Comparison of ENCODE assay signal across 8 cellular contexts in the genomic region with DNA sequence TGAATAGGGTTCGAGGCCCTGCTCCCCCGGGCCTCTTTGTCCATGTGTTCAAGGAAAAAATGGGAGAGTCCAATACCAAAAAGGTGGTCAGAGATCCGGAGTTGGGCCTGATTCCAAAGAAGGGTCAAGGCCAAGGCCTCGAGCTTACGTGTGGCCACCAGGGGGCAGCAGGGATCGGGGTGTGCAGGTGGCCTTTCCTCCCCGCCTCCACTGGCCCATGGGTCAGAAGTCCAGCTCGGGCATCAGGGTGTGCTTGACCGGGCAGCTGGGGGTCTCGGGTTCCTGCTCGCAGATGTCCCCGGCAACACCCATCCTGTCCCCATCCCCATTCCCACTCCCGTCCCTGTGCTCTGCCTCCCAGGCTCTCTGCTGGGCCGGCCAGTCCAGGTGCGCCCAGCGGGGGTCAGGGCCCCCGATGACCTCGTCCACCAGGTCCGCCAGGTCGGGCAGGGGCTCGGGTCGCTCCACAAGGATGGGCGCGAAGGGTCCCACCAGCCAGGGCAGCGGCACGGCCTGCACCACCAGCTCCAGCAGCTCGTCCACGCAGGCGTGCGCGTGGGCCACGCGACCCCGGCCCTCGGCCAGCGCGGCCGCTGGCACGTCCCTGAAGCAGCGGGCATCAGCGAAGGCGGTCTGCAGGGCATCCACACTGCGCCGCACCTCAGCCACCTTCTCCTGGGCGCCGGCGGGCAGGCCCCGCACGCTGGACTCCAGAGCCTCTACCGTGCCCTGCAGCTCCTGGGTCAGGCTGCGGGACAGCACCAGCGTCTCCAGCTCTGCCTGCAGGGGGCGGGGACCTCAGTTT. TPM values are rescaled to one million over a fixed set of nuclear protein-coding genes. Genes with fewer than 3 reads are reported as not detected.
DNase-seq lines count a peak whose midpoint lies in the region; ATAC-seq lines count a peak whose summit lies in the region.
"Had no signal": no experiment of that assay in that cellular context is flagged by ENCODE, and none has a peak within 500 bp of the region (broad histone marks: within the 10 kb centered on the region; RNA-seq: fewer than 3 reads in every experiment).

No MANE protein-coding gene starts in this region.

- H3K27me3 Mint-ChIP-seq in activated CD4-positive, alpha-beta T cell treated with anti-CD3 and anti-CD28 coated beads, Interleukin-2, amount 10 ng/mL, durations not matched to agents 7 days and 5 days: no peaks in the 10 kb centered on the region

- intact Hi-C loops in left cardiac atrium (cut with DNase I): loop anchor here (10.0 kb wide), 2 partner anchors 249 to 259 kb away; a partner anchor contains a TSS

- no peaks in the 10 kb centered on the region for H3K36me3 Mint-ChIP-seq in activated CD4-positive, alpha-beta T cell treated with anti-CD3 and anti-CD28 coated beads, Interleukin-2, amount 10 ng/mL, durations not matched to agents 7 days and 5 days (ENCODE audit: low read depth)

- no peaks in the 10 kb centered on the region for H3K9me3 Mint-ChIP-seq in activated CD4-positive, alpha-beta T cell treated with anti-CD3 and anti-CD28 coated beads, Interleukin-2, amount 10 ng/mL, durations not matched to agents 7 days and 5 days
- H3K9me3 Mint-ChIP-seq: T-helper 1 cell treated with Interleukin-12 subunit alpha and Interleukin-12 subunit beta and Interleukin-4 antibody, amounts not matched to agents 30 μg/mL and 1 μg/mL, for 36 hours had no signal

- CTCF ChIA-PET in activated CD4-positive, alpha-beta T cell treated with anti-CD3 and anti-CD28 coated beads, Interleukin-2, amount 10 ng/mL, durations not matched to agents 7 days and 5 days (lab: Charles Lee): interaction anchor here (0.6 to 2.9 kb wide), 8 partner anchors 9 to 368 kb away, joined by 3 to 18 read pairs (median 4); a partner anchor contains a TSS

- H3K27ac Mint-ChIP-seq in activated CD4-positive, alpha-beta T cell treated with anti-CD3 and anti-CD28 coated beads, Interleukin-2, amount 10 ng/mL, durations not matched to agents 7 days and 5 days: no peak overlapping the region
- H3K27ac Mint-ChIP-seq: T-helper 1 cell treated with Interleukin-12 subunit alpha and Interleukin-12 subunit beta and Interleukin-4 antibody, amounts not matched to agents 30 μg/mL and 1 μg/mL, for 36 hours had no signal

- peak; percentile 67 for DNase-seq in ELR (ENCODE audit: low read depth)
- DNase-seq in HuH-7.5 (ENCODE audit: low spot score): peak; percentile 87
- DNase-seq in activated CD4-positive, alpha-beta T cell treated with anti-CD3 and anti-CD28 coated beads, Interleukin-2, amount 10 ng/mL, durations not matched to agents 7 days and 5 days: peak; percentile 16
- DNase-seq in left cardiac atrium: peak; percentile 68
- DNase-seq in stimulated activated CD4-positive, alpha-beta T cell treated with anti-CD3 and anti-CD28 coated beads, Interleukin-4, amount 100 ng/mL, for 1 hour: peak; percentile 36
- DNase-seq in NCI-H2171 treated with DMSO at 0.1 percent for 48 hours (lab: John Stamatoyannopoulos, UW): no peak
- no peak for DNase-seq in middle frontal gyrus (ENCODE audit: extremely low spot score, low spot score)

- H3K4me3 Mint-ChIP-seq in activated CD4-positive, alpha-beta T cell treated with anti-CD3 and anti-CD28 coated beads, Interleukin-2, amount 10 ng/mL, durations not matched to agents 7 days and 5 days: no peak overlapping the region
- H3K4me3 Mint-ChIP-seq: T-helper 1 cell treated with Interleukin-12 subunit alpha and Interleukin-12 subunit beta and Interleukin-4 antibody, amounts not matched to agents 30 μg/mL and 1 μg/mL, for 36 hours had no signal

- POLR2A ChIA-PET in activated CD4-positive, alpha-beta T cell treated with anti-CD3 and anti-CD28 coated beads, Interleukin-2, amount 10 ng/mL, durations not matched to agents 7 days and 5 days (lab: Charles Lee): no interaction called here

- ATAC-seq in left cardiac atrium: no peak

- no peaks in the 10 kb centered on the region for H3K4me1 Mint-ChIP-seq in activated CD4-positive, alpha-beta T cell treated with anti-CD3 and anti-CD28 coated beads, Interleukin-2, amount 10 ng/mL, durations not matched to agents 7 days and 5 days

RNA-seq across cellular contexts. Expression of a gene that starts 5.2 kb away (rescaled TPM):
- not detected for total RNA-seq in activated CD4-positive, alpha-beta T cell treated with anti-CD3 and anti-CD28 coated beads, Interleukin-2, amount 10 ng/mL, durations not matched to agents 7 days and 5 days
- 100 to 1,000 TPM; 331 to 357 TPM for total RNA-seq in left cardiac atrium

RNA-seq across cellular contexts. Expression of a gene that starts 11.5 kb away (rescaled TPM):
- total RNA-seq in activated CD4-positive, alpha-beta T cell treated with anti-CD3 and anti-CD28 coated beads, Interleukin-2, amount 10 ng/mL, durations not matched to agents 7 days and 5 days: not detected
- 10 to 100 TPM; 32.7 to 47.8 TPM for total RNA-seq in left cardiac atrium

RNA-seq across cellular contexts. Expression of a gene that starts 16.3 kb away (rescaled TPM):
- total RNA-seq in activated CD4-positive, alpha-beta T cell treated with anti-CD3 and anti-CD28 coated beads, Interleukin-2, amount 10 ng/mL, durations not matched to agents 7 days and 5 days: under 1 TPM in 1 of 2 experiments, not detected in 1; 0.07 TPM
- 1 to 10 TPM in 1 of 2 donors, under 1 TPM in 1; 0.88 to 1.1 TPM for total RNA-seq in left cardiac atrium

RNA-seq across cellular contexts. Expression of a gene that starts 36.0 kb away (rescaled TPM):
- total RNA-seq in activated CD4-positive, alpha-beta T cell treated with anti-CD3 and anti-CD28 coated beads, Interleukin-2, amount 10 ng/mL, durations not matched to agents 7 days and 5 days: not detected
- 10 to 100 TPM; 15.0 to 24.8 TPM for total RNA-seq in left cardiac atrium

RNA-seq across cellular contexts. Expression of a gene that starts 51.4 kb away (rescaled TPM):
- 10 to 100 TPM; 58.3 to 62.1 TPM for total RNA-seq in activated CD4-positive, alpha-beta T cell treated with anti-CD3 and anti-CD28 coated beads, Interleukin-2, amount 10 ng/mL, durations not matched to agents 7 days and 5 days
- 10 to 100 TPM; 20.9 to 25.9 TPM for total RNA-seq in left cardiac atrium

Comparison
In these comparisons a context has a peak if more than half of its experiments do, and no peak if none do; other contexts are left out.
1. DNase-seq: peak in ELR (single experiment), HuH-7.5 (single experiment), activated CD4-positive, alpha-beta T cell treated with anti-CD3 and anti-CD28 coated beads, Interleukin-2, amount 10 ng/mL, durations not matched to agents 7 days and 5 days (single experiment), left cardiac atrium (single experiment) and stimulated activated CD4-positive, alpha-beta T cell treated with anti-CD3 and anti-CD28 coated beads, Interleukin-4, amount 100 ng/mL, for 1 hour (single experiment); none in NCI-H2171 treated with DMSO at 0.1 percent for 48 hours (single experiment) and middle frontal gyrus (single experiment).
2. RNA of a gene that starts 5.2 kb away (total RNA-seq): 331 to 357 TPM in left cardiac atrium; not detected in activated CD4-positive, alpha-beta T cell treated with anti-CD3 and anti-CD28 coated beads, Interleukin-2, amount 10 ng/mL, durations not matched to agents 7 days and 5 days; every median in the first group is over 100 times any median in the second.
3. RNA of a gene that starts 11.5 kb away (total RNA-seq): 32.7 to 47.8 TPM in left cardiac atrium; not detected in activated CD4-positive, alpha-beta T cell treated with anti-CD3 and anti-CD28 coated beads, Interleukin-2, amount 10 ng/mL, durations not matched to agents 7 days and 5 days; every median in the first group is over 10 times any median in the second.